ENCODE assay signal across 1 cellular context in genomic region chr14:55107766-55108554, GRCh38.
TF ChIP-seq lines count a peak whose summit lies in the region.

No MANE protein-coding gene starts in this region.

TF ChIP-seq in HepG2, 621 proteins besides CTCF, POLR2A, EP300 and RAD21 (continued from another document and continues in another):
- TF ChIP-seq ZHX2 (IDR thresholded peaks at IDR 0.05; ENCODE audit: low read depth), result 0 out of 2 replicates have a peak, but pooled peaks have one; percentile 52
- TF ChIP-seq ZHX2 (CRISPR knock-in tag; IDR thresholded peaks at IDR 0.05; ENCODE audit: borderline replicate concordance), result peak; percentile 69; the same call in 1 of the 2 replicates
- 0 out of 2 replicates have a peak, but pooled peaks have one; percentile 34 for TF ChIP-seq THAP7 (CRISPR knock-in tag; IDR thresholded peaks at IDR 0.05)
- TF ChIP-seq SRSF4 (IDR thresholded peaks at IDR 0.05; ENCODE audit: low read depth, low read length, poor library complexity, severe bottlenecking), result no peak
- TF ChIP-seq ZNF275 (CRISPR knock-in tag; IDR thresholded peaks at IDR 0.05; ENCODE audit: borderline replicate concordance), result peak; percentile 46; the same call in 1 of the 2 replicates
- TF ChIP-seq ZNF34 (CRISPR knock-in tag; IDR thresholded peaks at IDR 0.05; ENCODE audit: borderline replicate concordance), result no peak
- no peak for TF ChIP-seq SIX4 (CRISPR knock-in tag; IDR thresholded peaks at IDR 0.05)
- no peak; the same call in 1 of the 2 replicates for TF ChIP-seq FOXO1 (CRISPR knock-in tag; IDR thresholded peaks at IDR 0.05)
- peak; percentile 62; the same call in 1 of the 2 replicates for TF ChIP-seq ZBTB42 (CRISPR knock-in tag; IDR thresholded peaks at IDR 0.05)
- no peak for TF ChIP-seq DBP (CRISPR knock-in tag; IDR thresholded peaks at IDR 0.05; ENCODE audit: not compliant biosample characterization)
- TF ChIP-seq ZNF839 (CRISPR knock-in tag; IDR thresholded peaks at IDR 0.05; ENCODE audit: borderline replicate concordance), result no peak
- no peak for TF ChIP-seq ETV6 (CRISPR knock-in tag; conservative IDR thresholded peaks at IDR 0.05)
- no peak; the same call in 1 of the 2 replicates for TF ChIP-seq ZNF550 (CRISPR knock-in tag; IDR thresholded peaks at IDR 0.05; ENCODE audit: borderline replicate concordance)
- peak; percentile 30; the same call in 1 of the 2 replicates for TF ChIP-seq DNMT3B (CRISPR knock-in tag; conservative IDR thresholded peaks at IDR 0.05)
- TF ChIP-seq CENPX (CRISPR knock-in tag; IDR thresholded peaks at IDR 0.05), result no peak
- no peak for TF ChIP-seq MAFF (IDR thresholded peaks at IDR 0.05; ENCODE audit: low read depth, low read length)
- TF ChIP-seq ZMAT5 (CRISPR knock-in tag; IDR thresholded peaks at IDR 0.05; ENCODE audit: borderline replicate concordance, low read depth), result no peak
- no peak for TF ChIP-seq REXO4 (CRISPR knock-in tag; IDR thresholded peaks at IDR 0.05; ENCODE audit: borderline replicate concordance)
- no peak for TF ChIP-seq ATRX (CRISPR knock-in tag; IDR thresholded peaks at IDR 0.05; ENCODE audit: borderline replicate concordance)
- peak; percentile 52; the same call in 1 of the 2 replicates for TF ChIP-seq ZNF251 (CRISPR knock-in tag; IDR thresholded peaks at IDR 0.05)
- TF ChIP-seq CC2D1A (CRISPR knock-in tag; IDR thresholded peaks at IDR 0.05), result no peak
- no peak for TF ChIP-seq HNRNPH1 (optimal IDR thresholded peaks at IDR 0.05; ENCODE audit: low read depth, low read length)
- TF ChIP-seq ZBTB7A (CRISPR knock-in tag; IDR thresholded peaks at IDR 0.05), result no peak
- TF ChIP-seq IRX3 (CRISPR knock-in tag; IDR thresholded peaks at IDR 0.05; ENCODE audit: borderline replicate concordance, low read depth), result 0 out of 2 replicates have a peak, but pooled peaks have one; percentile 32
- TF ChIP-seq PLSCR1 (CRISPR knock-in tag; IDR thresholded peaks at IDR 0.05; ENCODE audit: borderline replicate concordance), result no peak
- no peak for TF ChIP-seq PRDM15 (CRISPR knock-in tag; IDR thresholded peaks at IDR 0.05)
- TF ChIP-seq THAP8 (CRISPR knock-in tag; IDR thresholded peaks at IDR 0.05; ENCODE audit: borderline replicate concordance), result no peak
- peak; percentile 9; the same call in 1 of the 2 replicates for TF ChIP-seq ZNF644 (CRISPR knock-in tag; IDR thresholded peaks at IDR 0.05; ENCODE audit: low read depth)
- no peak for TF ChIP-seq ZNF24 (IDR thresholded peaks at IDR 0.05)
- no peak for TF ChIP-seq MTF2 (CRISPR knock-in tag; IDR thresholded peaks at IDR 0.05; ENCODE audit: borderline replicate concordance)
- TF ChIP-seq NR2F2 (IDR thresholded peaks at IDR 0.05; ENCODE audit: borderline replicate concordance, low read depth), result no peak
- TF ChIP-seq GATAD1 (CRISPR knock-in tag; IDR thresholded peaks at IDR 0.05), result no peak; the same call in 1 of the 2 replicates
- peak; percentile 30; the same call in 1 of the 2 replicates for TF ChIP-seq HOMEZ (CRISPR knock-in tag; IDR thresholded peaks at IDR 0.05; ENCODE audit: low read depth)
- TF ChIP-seq BCLAF1 (IDR thresholded peaks at IDR 0.05), result no peak
- no peak for TF ChIP-seq ZNF740 (CRISPR knock-in tag; IDR thresholded peaks at IDR 0.05)
- TF ChIP-seq CENPT (CRISPR knock-in tag; IDR thresholded peaks at IDR 0.05; ENCODE audit: low read depth), result no peak
- TF ChIP-seq SUZ12 (IDR thresholded peaks at IDR 0.05; ENCODE audit: low read depth, low read length), result no peak
- no peak for TF ChIP-seq ZNF329 (CRISPR knock-in tag; IDR thresholded peaks at IDR 0.05; ENCODE audit: low read depth)
- no peak for TF ChIP-seq IRF9 (CRISPR knock-in tag; IDR thresholded peaks at IDR 0.05; ENCODE audit: borderline replicate concordance)
- peak; percentile 49 for TF ChIP-seq FOXA3 (CRISPR knock-in tag; IDR thresholded peaks at IDR 0.05)
